1 cellular context compared by ENCODE assay signal in the genomic region with DNA sequence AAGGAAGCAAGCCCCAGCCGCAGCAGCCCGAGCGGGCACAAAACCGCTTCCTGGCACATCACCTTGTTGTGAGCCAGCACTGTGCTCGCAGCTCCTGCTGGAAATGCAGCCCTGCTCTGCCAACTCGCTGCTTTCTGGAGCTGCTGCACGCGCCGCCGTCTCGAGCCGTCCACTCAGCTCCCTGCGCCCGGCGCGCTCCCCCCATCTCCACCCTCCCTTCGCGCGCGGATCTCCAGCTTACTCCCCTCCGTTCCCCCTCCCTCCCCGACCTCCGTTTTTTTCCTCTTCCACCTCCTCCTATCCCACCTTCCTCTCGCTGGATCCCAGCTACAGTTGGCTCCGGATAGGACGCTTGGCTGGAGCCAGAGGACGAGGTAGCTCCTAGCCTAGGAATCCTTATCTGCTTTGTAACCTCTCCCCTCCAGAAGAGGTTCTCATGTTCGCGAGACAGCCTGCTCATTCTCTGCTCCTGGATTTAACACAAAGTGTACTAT.
A peak's percentile ranks its signal among the peaks of the same experiment; 100 is the strongest.
TF ChIP-seq lines count a peak whose summit lies in the region.

Gene SPOCK3 (minus strand): TSS at position 107 of the 494 bp plus-strand sequence.

TF ChIP-seq in H1, 55 proteins besides CTCF, POLR2A, EP300 and RAD21:
- TF ChIP-seq, protein P1, sequence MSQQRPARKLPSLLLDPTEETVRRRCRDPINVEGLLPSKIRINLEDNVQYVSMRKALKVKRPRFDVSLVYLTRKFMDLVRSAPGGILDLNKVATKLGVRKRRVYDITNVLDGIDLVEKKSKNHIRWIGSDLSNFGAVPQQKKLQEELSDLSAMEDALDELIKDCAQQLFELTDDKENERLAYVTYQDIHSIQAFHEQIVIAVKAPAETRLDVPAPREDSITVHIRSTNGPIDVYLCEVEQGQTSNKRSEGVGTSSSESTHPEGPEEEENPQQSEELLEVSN (IDR thresholded peaks at IDR 0.05): peak; percentile 28; the same call in 1 of the 2 replicates
- TF ChIP-seq MAFK (IDR thresholded peaks at IDR 0.05; ENCODE audit: low read depth, low read length): no peak
- no peak for TF ChIP-seq SAP30 (IDR thresholded peaks at IDR 0.05; ENCODE audit: insufficient read depth, insufficient replicate concordance, low read length)
- TF ChIP-seq SP1 (IDR thresholded peaks at IDR 0.05; ENCODE audit: low read depth, low read length): no peak
- TF ChIP-seq ZNF274 (IDR thresholded peaks at IDR 0.05; ENCODE audit: borderline replicate concordance, extremely low read depth, low read length): no peak
- TF ChIP-seq MAX (IDR thresholded peaks at IDR 0.05): peak; percentile 64
- no peak for TF ChIP-seq POU5F1 (IDR thresholded peaks at IDR 0.05; ENCODE audit: low read depth, low read length)
- TF ChIP-seq TBP (IDR thresholded peaks at IDR 0.05; ENCODE audit: low read depth, low read length): peak; percentile 32; the same call in 1 of the 2 replicates
- no peak for TF ChIP-seq PHF8 (conservative IDR thresholded peaks at IDR 0.05; ENCODE audit: low read depth, low read length)
- TF ChIP-seq CHD2 (IDR thresholded peaks at IDR 0.05; ENCODE audit: low read length): no peak
- no peak for TF ChIP-seq EGR1 (IDR thresholded peaks at IDR 0.05; ENCODE audit: borderline replicate concordance, low read depth, low read length)
- TF ChIP-seq SUZ12 (IDR thresholded peaks at IDR 0.05; ENCODE audit: low read length): peak; percentile 43; the same call in 1 of the 2 replicates
- no peak for TF ChIP-seq CBX8 (IDR thresholded peaks at IDR 0.05; ENCODE audit: borderline replicate concordance, low read depth, low read length)
- no peak for TF ChIP-seq TAF1 (IDR thresholded peaks at IDR 0.05; ENCODE audit: low read depth, low read length)
- TF ChIP-seq SRF (IDR thresholded peaks at IDR 0.05; ENCODE audit: low read depth, low read length): no peak
- no peak for TF ChIP-seq HDAC6 (IDR thresholded peaks at IDR 0.05; ENCODE audit: low read depth, low read length)
- no peak for TF ChIP-seq GTF2F1 (IDR thresholded peaks at IDR 0.05; ENCODE audit: borderline replicate concordance, low read depth, low read length)
- no peak for TF ChIP-seq CBX5 (IDR thresholded peaks at IDR 0.05; ENCODE audit: low read depth, low read length)
- no peak for TF ChIP-seq RXRA (IDR thresholded peaks at IDR 0.05; ENCODE audit: insufficient read depth, low read depth, low read length)
- no peak for TF ChIP-seq KDM1A (IDR thresholded peaks at IDR 0.05; ENCODE audit: borderline replicate concordance, low read length)
- TF ChIP-seq CEBPB (IDR thresholded peaks at IDR 0.05; ENCODE audit: low read depth, low read length): no peak
- no peak for TF ChIP-seq FOSL1 (IDR thresholded peaks at IDR 0.05; ENCODE audit: insufficient read depth, low read depth, low read length)
- no peak for TF ChIP-seq KDM5A (IDR thresholded peaks at IDR 0.05; ENCODE audit: low read length)
- TF ChIP-seq ASH2L (IDR thresholded peaks at IDR 0.05; ENCODE audit: low read length): peak; percentile 85
- peak; percentile 89 for TF ChIP-seq KDM4A (IDR thresholded peaks at IDR 0.05; ENCODE audit: low read depth, low read length, severe bottlenecking)
- TF ChIP-seq RBBP5 (IDR thresholded peaks at IDR 0.05; ENCODE audit: borderline replicate concordance, low read depth, low read length): no peak
- no peak for TF ChIP-seq HDAC2 (IDR thresholded peaks at IDR 0.05; ENCODE audit: borderline replicate concordance in 1 of 2, low read depth in 2 of 2, low read length in 2 of 2)
- no peak for TF ChIP-seq NANOG (IDR thresholded peaks at IDR 0.05; ENCODE audit: insufficient read depth, low read depth, low read length, poor library complexity, severe bottlenecking)
- TF ChIP-seq TEAD4 (IDR thresholded peaks at IDR 0.05; ENCODE audit: low read depth, low read length): no peak
- TF ChIP-seq POLR2AphosphoS5 (IDR thresholded peaks at IDR 0.05; ENCODE audit: low read depth, low read length): no peak
- no peak for TF ChIP-seq CREB1 (IDR thresholded peaks at IDR 0.05)
- TF ChIP-seq SP2 (IDR thresholded peaks at IDR 0.05; ENCODE audit: low read length): no peak
